ENCODE assay signal across 9 cellular contexts in genomic region chr12:110279561-110279960, GRCh38. TPM values are rescaled to one million over a fixed set of nuclear protein-coding genes. Genes with fewer than 3 reads are reported as not detected.
A peak's percentile ranks its signal among the peaks of the same experiment; 100 is the strongest.
DNase-seq lines count a peak whose midpoint lies in the region; ATAC-seq, FAIRE-seq and TF ChIP-seq lines count a peak whose summit lies in the region.
"Had no signal": no experiment of that assay in that cellular context is flagged by ENCODE, and none has a peak within 500 bp of the region (broad histone marks: within the 10 kb centered on the region; RNA-seq: fewer than 3 reads in every experiment).

No MANE protein-coding gene starts in this region.

- no peak overlapping the region for H3K23ac ChIP-seq in neuronal stem cell (ENCODE audit: low read depth, low read length, poor library complexity)

- POLR2A ChIA-PET in SK-N-SH (lab: Yijun Ruan, JAX): interaction anchor here (1.1 to 2.5 kb wide), 5 partner anchors 10 to 156 kb away, joined by 3 to 18 read pairs (median 5); partner anchors contain the start of gene IFT81

- H3K27ac Mint-ChIP-seq in astrocyte (ENCODE audit: unreplicated experiment): peak overlapping the region; percentile 27
- no peak overlapping the region for H3K27ac Mint-ChIP-seq in endothelial cell (ENCODE audit: unreplicated experiment)

- no peak overlapping the region for H2BK12ac ChIP-seq in neuronal stem cell (ENCODE audit: low read length)

- no peak overlapping the region for H3K18ac ChIP-seq in neuronal stem cell (ENCODE audit: low read length)

- ATAC-seq in SK-N-SH treated with all-trans-retinoic acid at 6 μM for 48 hours (no peak), HG02870 (IDR thresholded peaks at IDR 0.05; ENCODE audit: unreplicated experiment) (no peak)

- H3K9me3 ChIP-seq in SK-N-SH: no peaks in the 10 kb centered on the region
- no peaks in the 10 kb centered on the region for H3K9me3 ChIP-seq in HUES6 (ENCODE audit: control insufficient read depth, insufficient read depth, low read depth, low read length)
- H3K9me3 ChIP-seq in astrocyte (ENCODE audit: insufficient read depth, low read depth, low read length): no peaks in the 10 kb centered on the region
- H3K9me3 ChIP-seq in neuronal stem cell (replicated peaks in 1 of 2; ENCODE audit: control insufficient read depth in 2 of 2, insufficient read depth in 1 of 2, low read depth in 1 of 2, low read length in 2 of 2): no peaks in the 10 kb centered on the region

- H3K27ac ChIP-seq in SK-N-SH (ENCODE audit: low read depth in 2 of 2, low read length in 1 of 2) (peak overlapping the region in 1 of 2 experiments; percentile 96; a peak in 2 of 4 replicates), HUES6 (ENCODE audit: low read depth, low read length) (no peak overlapping the region), astrocyte (ENCODE audit: low read depth, low read length) (no peak overlapping the region), neuronal stem cell (replicated peaks; ENCODE audit: low read length) (no peak overlapping the region)

- H3K4ac ChIP-seq in neuronal stem cell (ENCODE audit: low read length): no peak overlapping the region

- peaks cover 17% of the 10 kb centered on the region for H3K4me1 Mint-ChIP-seq in astrocyte (ENCODE audit: low read depth, unreplicated experiment)
- peaks cover 28% of the 10 kb centered on the region for H3K4me1 Mint-ChIP-seq in endothelial cell (ENCODE audit: unreplicated experiment)

- no peak overlapping the region for H2AFZ ChIP-seq in SK-N-SH (ENCODE audit: low read depth)
- H2AFZ ChIP-seq in astrocyte (ENCODE audit: low read depth, low read length): no peak overlapping the region
- H2AFZ ChIP-seq in neuronal stem cell (ENCODE audit: low read length): peak overlapping the region; percentile 97

- H3K79me1 ChIP-seq in neuronal stem cell (ENCODE audit: low read depth, low read length): no peaks in the 10 kb centered on the region

- H2BK15ac ChIP-seq in neuronal stem cell (ENCODE audit: low read length): no peak overlapping the region

- H3K4me3 ChIP-seq in SK-N-SH (ENCODE audit: low read depth in 2 of 2, low read length in 1 of 2): no peak overlapping the region
- H3K4me3 ChIP-seq in HUES6 (ENCODE audit: low read depth, low read length): peak overlapping the region; percentile 96; the same call in 1 of the 2 replicates
- no peak overlapping the region for H3K4me3 ChIP-seq in astrocyte (ENCODE audit: insufficient read depth, low read depth, low read length)
- H3K4me3 ChIP-seq in neuronal stem cell (ENCODE audit: low read length in 2 of 2): peak overlapping the region in 1 of 2 donors; percentile 81

- TF ChIP-seq CTCF in SK-N-SH (IDR thresholded peaks at IDR 0.05) (no peak), astrocyte (IDR thresholded peaks at IDR 0.05; ENCODE audit: insufficient read depth, low read depth, low read length) (no peak), endothelial cell (IDR thresholded peaks at IDR 0.05; ENCODE audit: unreplicated experiment) (no peak)

- peak overlapping the region; percentile 84; the same call in 1 of the 2 replicates for H3K4me2 ChIP-seq in SK-N-SH
- H3K4me2 ChIP-seq in astrocyte (ENCODE audit: low read length): peak overlapping the region; percentile 93
- peak overlapping the region; percentile 28 for H3K4me2 ChIP-seq in neuronal stem cell (ENCODE audit: insufficient read depth, low read length, poor library complexity, severe bottlenecking)

- H3K9me2 ChIP-seq in SK-N-SH: no peaks in the 10 kb centered on the region

- peak overlapping the region; percentile 84 for H3K4me3 Mint-ChIP-seq in astrocyte (ENCODE audit: unreplicated experiment)
- no peak overlapping the region for H3K4me3 Mint-ChIP-seq in endothelial cell (ENCODE audit: unreplicated experiment)

- H3K9ac ChIP-seq in SK-N-SH (no peak overlapping the region), HUES6 (ENCODE audit: low read length) (no peak overlapping the region), astrocyte (ENCODE audit: low read length) (peak overlapping the region; percentile 94), neuronal stem cell (ENCODE audit: low read depth, low read length, poor library complexity) (no peak overlapping the region)

- WGBS in SK-N-SH (ENCODE audit: low lambda C conversion rate): 84% methylated on average over 7 of the region's 7 CpGs
- WGBS in neuronal stem cell (ENCODE audit: extremely low coverage in 2 of 2, insufficient read length in 2 of 2, insufficient replicate concordance in 1 of 2), 2 donors: no CpG with 5 or more reads among the region's 7 CpGs

- H3K9me3 Mint-ChIP-seq in astrocyte (ENCODE audit: unreplicated experiment) (peaks cover 1% of the 10 kb centered on the region), endothelial cell (ENCODE audit: unreplicated experiment) (no peaks in the 10 kb centered on the region)

- TF ChIP-seq EP300 in SK-N-SH (IDR thresholded peaks at IDR 0.05; ENCODE audit: borderline replicate concordance in 1 of 2, low read depth in 1 of 2, low read length in 1 of 2): no peak

- no peak for FAIRE-seq in astrocyte (lab: Jason Lieb, UNC)

- no peak overlapping the region for H2BK5ac ChIP-seq in neuronal stem cell (ENCODE audit: low read length)

- H3K4me1 ChIP-seq in SK-N-SH (ENCODE audit: control insufficient read depth in 1 of 2, insufficient read depth in 2 of 2, low read depth in 1 of 2, low read length in 1 of 2) (peaks cover 15 to 23% of the 10 kb centered on the region in 2 experiments), HUES6 (ENCODE audit: control insufficient read depth, insufficient read depth, low read length) (peaks cover 22% of the 10 kb centered on the region), astrocyte (ENCODE audit: insufficient read depth, low read length) (peaks cover 11% of the 10 kb centered on the region), neuronal stem cell (ENCODE audit: control insufficient read depth in 2 of 2, insufficient read depth in 1 of 2, low read depth in 1 of 2, low read length in 2 of 2) (peaks cover 8 to 10% of the 10 kb centered on the region in 2 donors)

- no peaks in the 10 kb centered on the region for H3K27me3 ChIP-seq in SK-N-SH (ENCODE audit: insufficient read depth)
- H3K27me3 ChIP-seq in HUES6 (ENCODE audit: control insufficient read depth, insufficient read depth, low read length): 0 out of 2 replicates have a peak, but pooled peaks cover 5% of the 10 kb centered on the region
- H3K27me3 ChIP-seq in astrocyte (ENCODE audit: insufficient read depth, low read length): no peaks in the 10 kb centered on the region
- H3K27me3 ChIP-seq in neuronal stem cell (ENCODE audit: control insufficient read depth in 3 of 3, insufficient read depth in 3 of 3, low read depth in 1 of 3, low read length in 3 of 3): no peaks in the 10 kb centered on the region
- H3K27me3 ChIP-seq: hepatocyte had no signal

- no peak overlapping the region for H2AK5ac ChIP-seq in neuronal stem cell (ENCODE audit: low read depth, low read length)

- no peak overlapping the region for H4K91ac ChIP-seq in neuronal stem cell (ENCODE audit: low read depth, low read length, poor library complexity)

- H3K36me3 ChIP-seq in SK-N-SH (replicated peaks in 1 of 2; ENCODE audit: control insufficient read depth in 1 of 2, insufficient read depth in 2 of 2, low read length in 1 of 2) (peaks cover 21 to 22% of the 10 kb centered on the region in 2 experiments), HUES6 (ENCODE audit: control insufficient read depth, insufficient read depth, low read length) (peaks cover 21% of the 10 kb centered on the region), astrocyte (ENCODE audit: insufficient read depth, low read length) (peaks cover 13% of the 10 kb centered on the region), neuronal stem cell (replicated peaks in 1 of 2; ENCODE audit: control insufficient read depth in 2 of 2, insufficient read depth in 2 of 2, low read length in 2 of 2) (peaks cover 0 to 21% of the 10 kb centered on the region in 2 donors)

- H3F3A ChIP-seq in SK-N-SH (replicated peaks; ENCODE audit: insufficient read depth): peaks cover 3% of the 10 kb centered on the region

- H4K8ac ChIP-seq in neuronal stem cell (ENCODE audit: low read depth, low read length): no peak overlapping the region

- H3K14ac ChIP-seq in neuronal stem cell (ENCODE audit: low read length): no peak overlapping the region

- no peak overlapping the region for H2BK120ac ChIP-seq in neuronal stem cell (ENCODE audit: low read depth, low read length)

- no peaks in the 10 kb centered on the region for H3K27me3 Mint-ChIP-seq in astrocyte (ENCODE audit: low read depth, unreplicated experiment)
- peaks cover 3% of the 10 kb centered on the region for H3K27me3 Mint-ChIP-seq in endothelial cell (ENCODE audit: unreplicated experiment)

- H4K20me1 ChIP-seq in SK-N-SH (ENCODE audit: insufficient read depth) (peaks cover 29% of the 10 kb centered on the region), astrocyte (ENCODE audit: insufficient read depth, low read length) (peaks cover 30% of the 10 kb centered on the region)

- DNase-seq in SK-N-SH: no peak
- DNase-seq in astrocyte (ENCODE audit: low read depth): no peak
- DNase-seq in neuronal stem cell (ENCODE audit: low spot score): no peak
- DNase-seq in endothelial cell (ENCODE audit: low spot score): no peak
- no peak for DNase-seq in activated CD4-positive, CD25-positive, alpha-beta regulatory T cell treated with anti-CD3 and anti-CD28 coated beads, Interleukin-2, amount 50 U/mL, for 72 hours

- TF ChIP-seq RAD21 in SK-N-SH (IDR thresholded peaks at IDR 0.05; ENCODE audit: low read length): no peak

- H3K79me2 ChIP-seq in SK-N-SH (ENCODE audit: insufficient read depth): peaks cover 30% of the 10 kb centered on the region
- peaks cover 32% of the 10 kb centered on the region for H3K79me2 ChIP-seq in astrocyte (ENCODE audit: insufficient read depth, low read length)

- H3K36me3 Mint-ChIP-seq in astrocyte (ENCODE audit: low read depth, unreplicated experiment) (peaks cover 2% of the 10 kb centered on the region), endothelial cell (ENCODE audit: low read depth, unreplicated experiment) (no peaks in the 10 kb centered on the region)

- CTCF ChIA-PET in SK-N-SH (lab: Yijun Ruan, JAX): interaction anchor here (1.2 to 2.6 kb wide), 5 partner anchors 9 to 178 kb away, joined by 3 to 16 read pairs (median 7); no protein-coding TSS in a partner anchor

TF ChIP-seq in SK-N-SH, 30 proteins besides CTCF, POLR2A, EP300 and RAD21 (continues in another document):
- no peak for TF ChIP-seq MEF2A (IDR thresholded peaks at IDR 0.05; ENCODE audit: borderline replicate concordance, low read depth)
- TF ChIP-seq FOXJ3 (CRISPR knock-in tag; IDR thresholded peaks at IDR 0.05): no peak

TF ChIP-seq in SK-N-SH treated with all-trans-retinoic acid at 6 μM for 48 hours, 23 proteins besides CTCF, POLR2A, EP300 and RAD21:
- TF ChIP-seq PPARA (CRISPR knock-in tag; IDR thresholded peaks at IDR 0.05; ENCODE audit: borderline replicate concordance) (no peak), TOX (CRISPR knock-in tag; IDR thresholded peaks at IDR 0.05; ENCODE audit: borderline replicate concordance) (no peak)

RNA-seq across cellular contexts. Expression of gene ATP2A2, which starts 1.5 kb away (rescaled TPM):
- 83.9 and 120 TPM in 2 replicates for polyA plus RNA-seq in SK-N-SH (2012; rRNA removed)
- 87.4 and 103 TPM in 2 replicates for polyA plus RNA-seq in SK-N-SH (2012; cell fraction: cytosol; rRNA removed)
- polyA plus RNA-seq in SK-N-SH (2012; cell fraction: nucleus; rRNA removed): 150 and 219 TPM in 2 replicates
- total RNA-seq in astrocyte (262 TPM in 2 replicates), endothelial cell (ENCODE audit: unreplicated experiment) (178 TPM)
- polyA plus RNA-seq in neuronal stem cell (2013, experiment 1 of 2): 80.3 TPM
- polyA plus RNA-seq in neuronal stem cell (2013, experiment 2 of 2): 78.6 TPM

Comparison
In these comparisons a context has a peak if more than half of its experiments do, and no peak if none do; other contexts are left out.
1. H3K4me2 ChIP-seq: peak in every context shown above with its lines; median percentile 93 in astrocyte; 84 in SK-N-SH; 28 in neuronal stem cell.